Comparison of ENCODE assay signal across 1 cellular context in genomic region chr1:44390277-44390676, GRCh38.
TF ChIP-seq lines count a peak whose summit lies in the region.

No MANE protein-coding gene starts in this region.

TF ChIP-seq in HCT116, 20 proteins besides CTCF, POLR2A, EP300 and RAD21 (continued from another document):
- TF ChIP-seq REST (IDR thresholded peaks at IDR 0.05; ENCODE audit: low read depth) (no peak), CEBPB (IDR thresholded peaks at IDR 0.05; ENCODE audit: low read depth) (no peak), SP1 (IDR thresholded peaks at IDR 0.05; ENCODE audit: low read depth) (no peak)
